ENCODE assay signal across 18 cellular contexts in the genomic region with DNA sequence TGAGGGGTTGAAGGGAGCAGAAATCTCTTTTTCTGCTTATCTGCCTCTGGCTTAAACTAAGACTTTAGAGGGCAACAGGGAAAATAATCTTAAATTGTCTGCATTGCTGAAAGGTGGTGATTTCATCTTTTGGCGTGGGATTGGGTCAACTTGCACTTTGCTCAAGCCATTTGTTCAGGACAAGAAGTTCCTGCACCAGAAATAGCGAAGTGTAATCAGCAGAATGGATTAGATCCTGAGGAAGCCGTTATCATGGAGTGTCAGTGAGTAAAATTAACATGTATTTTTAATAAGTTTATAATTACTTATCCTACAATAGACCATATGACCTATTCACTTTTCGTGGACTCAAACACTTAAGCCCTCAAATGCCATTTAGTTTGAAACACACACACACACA.
DNase-seq lines count a peak whose midpoint lies in the region; ATAC-seq and TF ChIP-seq lines count a peak whose summit lies in the region.
"Had no signal": no experiment of that assay in that cellular context is flagged by ENCODE, and none has a peak within 500 bp of the region (broad histone marks: within the 10 kb centered on the region; RNA-seq: fewer than 3 reads in every experiment).

No MANE protein-coding gene starts in this region.

- H3K36me3 Mint-ChIP-seq in stimulated activated memory B cell treated with anti-CD40 and anti-IgM and Interleukin-4, amounts not matched to agents 10 μg/mL and 1 μg/mL and 100 μg/mL, for 72 hours: no peaks in the 10 kb centered on the region

- no peak for TF ChIP-seq POLR2A in heart left ventricle (IDR thresholded peaks at IDR 0.05)

- H3K36me3 ChIP-seq in right atrium auricular region (no peaks in the 10 kb centered on the region), heart left ventricle (no peaks in the 10 kb centered on the region)
- H3K36me3 ChIP-seq: HAP-1 had no signal

- peaks cover 34% of the 10 kb centered on the region for H3K4me1 Mint-ChIP-seq in stimulated activated memory B cell treated with anti-CD40 and anti-IgM and Interleukin-4, amounts not matched to agents 10 μg/mL and 1 μg/mL and 100 μg/mL, for 72 hours

- TF ChIP-seq CTCF in right atrium auricular region (IDR thresholded peaks at IDR 0.05) (no peak), heart left ventricle (IDR thresholded peaks at IDR 0.05) (no peak)

- 22 to 42% (median 30%) methylated on average over 4 of the region's 4 CpGs for WGBS in heart left ventricle, 4 donors

- H3K4me3 Mint-ChIP-seq in stimulated activated memory B cell treated with anti-CD40 and anti-IgM and Interleukin-4, amounts not matched to agents 10 μg/mL and 1 μg/mL and 100 μg/mL, for 72 hours: no peak overlapping the region
- H3K4me3 Mint-ChIP-seq: B cell had no signal

- H3K9me3 Mint-ChIP-seq in stimulated activated memory B cell treated with anti-CD40 and anti-IgM and Interleukin-4, amounts not matched to agents 10 μg/mL and 1 μg/mL and 100 μg/mL, for 72 hours: no peaks in the 10 kb centered on the region

- H3K4me3 ChIP-seq in right atrium auricular region (no peak overlapping the region), heart left ventricle (no peak overlapping the region)
- H3K4me3 ChIP-seq: HAP-1, K562 had no signal

- H3K27me3 ChIP-seq in right atrium auricular region (no peaks in the 10 kb centered on the region), heart left ventricle (no peaks in the 10 kb centered on the region)

- H3K27ac Mint-ChIP-seq in stimulated activated memory B cell treated with anti-CD40 and anti-IgM and Interleukin-4, amounts not matched to agents 10 μg/mL and 1 μg/mL and 100 μg/mL, for 72 hours: no peak overlapping the region
- H3K27ac Mint-ChIP-seq: B cell had no signal

- H3K27ac ChIP-seq in right atrium auricular region (peak overlapping the region in 1 of 2 donors; percentile 57), heart left ventricle (peak overlapping the region in 3 of 12 donors; percentile 16 to 26 (median 19))

- H3K9me3 ChIP-seq in right atrium auricular region (no peaks in the 10 kb centered on the region), heart left ventricle (no peaks in the 10 kb centered on the region)
- H3K9me3 ChIP-seq: HAP-1 had no signal

- DNase-seq in Right ventricle myocardium superior (no peak), right atrium auricular region (ENCODE audit: low spot score) (no peak), heart left ventricle (no peak), left lobe of liver (ENCODE audit: low spot score) (peak; percentile 52), RKO (ENCODE audit: low spot score) (no peak), NCI-H226 (no peak)
- DNase-seq: COR-L47, MV-4-11, NCI-H1694 treated with DMSO at 0.1 percent for 48 hours, NCI-H2227 treated with DMSO at 0.1 percent for 48 hours, NCI-H524, NCI-H82, RPMI8226 had no signal

- ATAC-seq in Right ventricle myocardium superior (ENCODE audit: poor library complexity): peak; percentile 56
- peak in 3 of 4 donors; percentile 27 to 73 (median 73) for ATAC-seq in heart left ventricle
- peak; percentile 88 for ATAC-seq in left lobe of liver
- ATAC-seq in HG03378 (IDR thresholded peaks at IDR 0.05; ENCODE audit: unreplicated experiment): no peak
- no peak for ATAC-seq in stimulated activated memory B cell treated with anti-CD40 and anti-IgM and Interleukin-4, amounts not matched to agents 10 μg/mL and 1 μg/mL and 100 μg/mL, for 72 hours
- ATAC-seq: K562 had no signal

- H3K27me3 Mint-ChIP-seq in stimulated activated memory B cell treated with anti-CD40 and anti-IgM and Interleukin-4, amounts not matched to agents 10 μg/mL and 1 μg/mL and 100 μg/mL, for 72 hours: no peaks in the 10 kb centered on the region
- H3K27me3 Mint-ChIP-seq: B cell had no signal

- intact Hi-C loops in Right ventricle myocardium superior (cut with DNase I) (no loop called here), heart left ventricle (cut with DNase I) (loop anchor here in 1 of 10 donors (10.0 kb wide), 1 partner anchor 68 kb away; no protein-coding TSS in a partner anchor)

- H3K4me1 ChIP-seq in right atrium auricular region (peaks cover 0 to 33% of the 10 kb centered on the region in 2 donors), heart left ventricle (peaks cover 0 to 28% (median 12%) of the 10 kb centered on the region in 12 donors)

Comparison
In these comparisons a context has a peak if more than half of its experiments do, and no peak if none do; other contexts are left out.
1. ATAC-seq: peak in Right ventricle myocardium superior (single experiment), heart left ventricle (3 of 4) and left lobe of liver (single experiment); none in HG03378 (single experiment) and stimulated activated memory B cell treated with anti-CD40 and anti-IgM and Interleukin-4, amounts not matched to agents 10 μg/mL and 1 μg/mL and 100 μg/mL, for 72 hours (single experiment).